Comparison of ENCODE assay signal across 1 cellular context in the genomic region with DNA sequence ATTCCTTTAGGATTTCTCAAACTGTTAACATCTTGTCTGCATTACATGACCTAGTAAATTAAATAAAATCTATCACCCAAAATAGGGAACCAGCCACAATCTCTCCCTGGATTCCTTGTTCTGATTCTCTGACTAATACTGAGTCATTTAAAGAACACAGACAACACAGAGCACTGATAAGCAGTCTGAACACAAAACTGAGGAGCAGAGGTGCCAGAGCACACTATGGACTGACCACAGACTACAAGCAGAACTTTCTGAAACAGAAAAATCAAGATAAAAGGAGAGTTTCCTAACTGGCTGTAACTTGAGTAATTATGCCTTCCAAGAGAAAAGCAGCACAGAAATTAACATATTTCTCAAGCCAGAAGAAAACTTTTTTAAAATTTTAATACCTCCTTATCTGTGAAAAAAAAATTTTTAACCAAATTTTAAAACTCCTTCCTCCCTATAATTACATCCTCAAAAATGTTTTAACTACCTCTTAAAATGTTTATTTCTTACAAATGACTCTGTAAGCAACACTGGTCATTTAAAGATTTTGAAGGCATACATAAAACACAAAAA.
A peak's percentile ranks its signal among the peaks of the same experiment; 100 is the strongest.
TF ChIP-seq lines count a peak whose summit lies in the region.

No MANE protein-coding gene starts in this region.

TF ChIP-seq in K562, 482 proteins besides CTCF, POLR2A, EP300 and RAD21 (continued from another document and continues in another):
- TF ChIP-seq, protein P1, sequence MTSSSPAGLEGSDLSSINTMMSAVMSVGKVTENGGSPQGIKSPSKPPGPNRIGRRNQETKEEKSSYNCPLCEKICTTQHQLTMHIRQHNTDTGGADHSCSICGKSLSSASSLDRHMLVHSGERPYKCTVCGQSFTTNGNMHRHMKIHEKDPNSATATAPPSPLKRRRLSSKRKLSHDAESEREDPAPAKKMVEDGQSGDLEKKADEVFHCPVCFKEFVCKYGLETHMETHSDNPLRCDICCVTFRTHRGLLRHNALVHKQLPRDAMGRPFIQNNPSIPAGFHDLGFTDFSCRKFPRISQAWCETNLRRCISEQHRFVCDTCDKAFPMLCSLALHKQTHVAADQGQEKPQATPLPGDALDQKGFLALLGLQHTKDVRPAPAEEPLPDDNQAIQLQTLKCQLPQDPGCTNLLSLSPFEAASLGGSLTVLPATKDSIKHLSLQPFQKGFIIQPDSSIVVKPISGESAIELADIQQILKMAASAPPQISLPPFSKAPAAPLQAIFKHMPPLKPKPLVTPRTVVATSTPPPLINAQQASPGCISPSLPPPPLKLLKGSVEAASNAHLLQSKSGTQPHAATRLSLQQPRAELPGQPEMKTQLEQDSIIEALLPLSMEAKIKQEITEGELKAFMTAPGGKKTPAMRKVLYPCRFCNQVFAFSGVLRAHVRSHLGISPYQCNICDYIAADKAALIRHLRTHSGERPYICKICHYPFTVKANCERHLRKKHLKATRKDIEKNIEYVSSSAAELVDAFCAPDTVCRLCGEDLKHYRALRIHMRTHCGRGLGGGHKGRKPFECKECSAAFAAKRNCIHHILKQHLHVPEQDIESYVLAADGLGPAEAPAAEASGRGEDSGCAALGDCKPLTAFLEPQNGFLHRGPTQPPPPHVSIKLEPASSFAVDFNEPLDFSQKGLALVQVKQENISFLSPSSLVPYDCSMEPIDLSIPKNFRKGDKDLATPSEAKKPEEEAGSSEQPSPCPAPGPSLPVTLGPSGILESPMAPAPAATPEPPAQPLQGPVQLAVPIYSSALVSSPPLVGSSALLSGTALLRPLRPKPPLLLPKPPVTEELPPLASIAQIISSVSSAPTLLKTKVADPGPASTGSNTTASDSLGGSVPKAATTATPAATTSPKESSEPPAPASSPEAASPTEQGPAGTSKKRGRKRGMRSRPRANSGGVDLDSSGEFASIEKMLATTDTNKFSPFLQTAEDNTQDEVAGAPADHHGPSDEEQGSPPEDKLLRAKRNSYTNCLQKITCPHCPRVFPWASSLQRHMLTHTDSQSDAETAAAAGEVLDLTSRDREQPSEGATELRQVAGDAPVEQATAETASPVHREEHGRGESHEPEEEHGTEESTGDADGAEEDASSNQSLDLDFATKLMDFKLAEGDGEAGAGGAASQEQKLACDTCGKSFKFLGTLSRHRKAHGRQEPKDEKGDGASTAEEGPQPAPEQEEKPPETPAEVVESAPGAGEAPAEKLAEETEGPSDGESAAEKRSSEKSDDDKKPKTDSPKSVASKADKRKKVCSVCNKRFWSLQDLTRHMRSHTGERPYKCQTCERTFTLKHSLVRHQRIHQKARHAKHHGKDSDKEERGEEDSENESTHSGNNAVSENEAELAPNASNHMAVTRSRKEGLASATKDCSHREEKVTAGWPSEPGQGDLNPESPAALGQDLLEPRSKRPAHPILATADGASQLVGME (CRISPR knock-in tag; IDR thresholded peaks at IDR 0.05): no peak
- TF ChIP-seq NFXL1 (CRISPR knock-in tag; IDR thresholded peaks at IDR 0.05): no peak
- TF ChIP-seq RBM39 (optimal IDR thresholded peaks at IDR 0.05; ENCODE audit: low read depth, low read length): no peak
- TF ChIP-seq EGR1 (conservative IDR thresholded peaks at IDR 0.05): no peak
- no peak for TF ChIP-seq GATAD2A (IDR thresholded peaks at IDR 0.05)
- no peak for TF ChIP-seq HNRNPL (IDR thresholded peaks at IDR 0.05; ENCODE audit: low read depth, low read length)
- TF ChIP-seq, protein P2, sequence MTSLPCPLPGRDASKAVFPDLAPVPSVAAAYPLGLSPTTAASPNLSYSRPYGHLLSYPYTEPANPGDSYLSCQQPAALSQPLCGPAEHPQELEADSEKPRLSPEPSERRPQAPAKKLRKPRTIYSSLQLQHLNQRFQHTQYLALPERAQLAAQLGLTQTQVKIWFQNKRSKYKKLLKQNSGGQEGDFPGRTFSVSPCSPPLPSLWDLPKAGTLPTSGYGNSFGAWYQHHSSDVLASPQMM (CRISPR knock-in tag; IDR thresholded peaks at IDR 0.05): no peak
- TF ChIP-seq ZNF217 (CRISPR knock-in tag; IDR thresholded peaks at IDR 0.05): no peak
- TF ChIP-seq ZNF551 (CRISPR knock-in tag; IDR thresholded peaks at IDR 0.05): no peak
- TF ChIP-seq ZNF239 (CRISPR knock-in tag; IDR thresholded peaks at IDR 0.05): no peak
- TF ChIP-seq ZNF316 (IDR thresholded peaks at IDR 0.05): no peak
- peak; percentile 63; the same call in 1 of the 2 replicates for TF ChIP-seq KLF16 (IDR thresholded peaks at IDR 0.05)
- no peak for TF ChIP-seq SREBF1 (IDR thresholded peaks at IDR 0.05; ENCODE audit: borderline replicate concordance, low read depth, low read length)
- no peak for TF ChIP-seq COPS2 (conservative IDR thresholded peaks at IDR 0.05)
- TF ChIP-seq NUFIP1 (IDR thresholded peaks at IDR 0.05; ENCODE audit: partially characterized antibody): no peak
- no peak for TF ChIP-seq SIX5 (IDR thresholded peaks at IDR 0.05; ENCODE audit: borderline replicate concordance in 1 of 2, insufficient read depth in 1 of 2, low read depth in 1 of 2, low read length in 2 of 2)
- no peak for TF ChIP-seq ZNF785 (CRISPR knock-in tag; IDR thresholded peaks at IDR 0.05)
- TF ChIP-seq, protein P3, sequence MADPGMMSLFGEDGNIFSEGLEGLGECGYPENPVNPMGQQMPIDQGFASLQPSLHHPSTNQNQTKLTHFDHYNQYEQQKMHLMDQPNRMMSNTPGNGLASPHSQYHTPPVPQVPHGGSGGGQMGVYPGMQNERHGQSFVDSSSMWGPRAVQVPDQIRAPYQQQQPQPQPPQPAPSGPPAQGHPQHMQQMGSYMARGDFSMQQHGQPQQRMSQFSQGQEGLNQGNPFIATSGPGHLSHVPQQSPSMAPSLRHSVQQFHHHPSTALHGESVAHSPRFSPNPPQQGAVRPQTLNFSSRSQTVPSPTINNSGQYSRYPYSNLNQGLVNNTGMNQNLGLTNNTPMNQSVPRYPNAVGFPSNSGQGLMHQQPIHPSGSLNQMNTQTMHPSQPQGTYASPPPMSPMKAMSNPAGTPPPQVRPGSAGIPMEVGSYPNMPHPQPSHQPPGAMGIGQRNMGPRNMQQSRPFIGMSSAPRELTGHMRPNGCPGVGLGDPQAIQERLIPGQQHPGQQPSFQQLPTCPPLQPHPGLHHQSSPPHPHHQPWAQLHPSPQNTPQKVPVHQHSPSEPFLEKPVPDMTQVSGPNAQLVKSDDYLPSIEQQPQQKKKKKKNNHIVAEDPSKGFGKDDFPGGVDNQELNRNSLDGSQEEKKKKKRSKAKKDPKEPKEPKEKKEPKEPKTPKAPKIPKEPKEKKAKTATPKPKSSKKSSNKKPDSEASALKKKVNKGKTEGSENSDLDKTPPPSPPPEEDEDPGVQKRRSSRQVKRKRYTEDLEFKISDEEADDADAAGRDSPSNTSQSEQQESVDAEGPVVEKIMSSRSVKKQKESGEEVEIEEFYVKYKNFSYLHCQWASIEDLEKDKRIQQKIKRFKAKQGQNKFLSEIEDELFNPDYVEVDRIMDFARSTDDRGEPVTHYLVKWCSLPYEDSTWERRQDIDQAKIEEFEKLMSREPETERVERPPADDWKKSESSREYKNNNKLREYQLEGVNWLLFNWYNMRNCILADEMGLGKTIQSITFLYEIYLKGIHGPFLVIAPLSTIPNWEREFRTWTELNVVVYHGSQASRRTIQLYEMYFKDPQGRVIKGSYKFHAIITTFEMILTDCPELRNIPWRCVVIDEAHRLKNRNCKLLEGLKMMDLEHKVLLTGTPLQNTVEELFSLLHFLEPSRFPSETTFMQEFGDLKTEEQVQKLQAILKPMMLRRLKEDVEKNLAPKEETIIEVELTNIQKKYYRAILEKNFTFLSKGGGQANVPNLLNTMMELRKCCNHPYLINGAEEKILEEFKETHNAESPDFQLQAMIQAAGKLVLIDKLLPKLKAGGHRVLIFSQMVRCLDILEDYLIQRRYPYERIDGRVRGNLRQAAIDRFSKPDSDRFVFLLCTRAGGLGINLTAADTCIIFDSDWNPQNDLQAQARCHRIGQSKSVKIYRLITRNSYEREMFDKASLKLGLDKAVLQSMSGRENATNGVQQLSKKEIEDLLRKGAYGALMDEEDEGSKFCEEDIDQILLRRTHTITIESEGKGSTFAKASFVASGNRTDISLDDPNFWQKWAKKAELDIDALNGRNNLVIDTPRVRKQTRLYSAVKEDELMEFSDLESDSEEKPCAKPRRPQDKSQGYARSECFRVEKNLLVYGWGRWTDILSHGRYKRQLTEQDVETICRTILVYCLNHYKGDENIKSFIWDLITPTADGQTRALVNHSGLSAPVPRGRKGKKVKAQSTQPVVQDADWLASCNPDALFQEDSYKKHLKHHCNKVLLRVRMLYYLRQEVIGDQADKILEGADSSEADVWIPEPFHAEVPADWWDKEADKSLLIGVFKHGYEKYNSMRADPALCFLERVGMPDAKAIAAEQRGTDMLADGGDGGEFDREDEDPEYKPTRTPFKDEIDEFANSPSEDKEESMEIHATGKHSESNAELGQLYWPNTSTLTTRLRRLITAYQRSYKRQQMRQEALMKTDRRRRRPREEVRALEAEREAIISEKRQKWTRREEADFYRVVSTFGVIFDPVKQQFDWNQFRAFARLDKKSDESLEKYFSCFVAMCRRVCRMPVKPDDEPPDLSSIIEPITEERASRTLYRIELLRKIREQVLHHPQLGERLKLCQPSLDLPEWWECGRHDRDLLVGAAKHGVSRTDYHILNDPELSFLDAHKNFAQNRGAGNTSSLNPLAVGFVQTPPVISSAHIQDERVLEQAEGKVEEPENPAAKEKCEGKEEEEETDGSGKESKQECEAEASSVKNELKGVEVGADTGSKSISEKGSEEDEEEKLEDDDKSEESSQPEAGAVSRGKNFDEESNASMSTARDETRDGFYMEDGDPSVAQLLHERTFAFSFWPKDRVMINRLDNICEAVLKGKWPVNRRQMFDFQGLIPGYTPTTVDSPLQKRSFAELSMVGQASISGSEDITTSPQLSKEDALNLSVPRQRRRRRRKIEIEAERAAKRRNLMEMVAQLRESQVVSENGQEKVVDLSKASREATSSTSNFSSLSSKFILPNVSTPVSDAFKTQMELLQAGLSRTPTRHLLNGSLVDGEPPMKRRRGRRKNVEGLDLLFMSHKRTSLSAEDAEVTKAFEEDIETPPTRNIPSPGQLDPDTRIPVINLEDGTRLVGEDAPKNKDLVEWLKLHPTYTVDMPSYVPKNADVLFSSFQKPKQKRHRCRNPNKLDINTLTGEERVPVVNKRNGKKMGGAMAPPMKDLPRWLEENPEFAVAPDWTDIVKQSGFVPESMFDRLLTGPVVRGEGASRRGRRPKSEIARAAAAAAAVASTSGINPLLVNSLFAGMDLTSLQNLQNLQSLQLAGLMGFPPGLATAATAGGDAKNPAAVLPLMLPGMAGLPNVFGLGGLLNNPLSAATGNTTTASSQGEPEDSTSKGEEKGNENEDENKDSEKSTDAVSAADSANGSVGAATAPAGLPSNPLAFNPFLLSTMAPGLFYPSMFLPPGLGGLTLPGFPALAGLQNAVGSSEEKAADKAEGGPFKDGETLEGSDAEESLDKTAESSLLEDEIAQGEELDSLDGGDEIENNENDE (IDR thresholded peaks at IDR 0.05; ENCODE audit: low read depth, low read length): no peak
- TF ChIP-seq ZNF583 (CRISPR knock-in tag; IDR thresholded peaks at IDR 0.05): no peak
- TF ChIP-seq TEAD1 (CRISPR knock-in tag; IDR thresholded peaks at IDR 0.05): 0 out of 4 replicates have a peak, but pooled peaks of 1 of the 2 experiments have one; percentile 57
- TF ChIP-seq ZBED1 (IDR thresholded peaks at IDR 0.05): no peak
- TF ChIP-seq, protein P4, sequence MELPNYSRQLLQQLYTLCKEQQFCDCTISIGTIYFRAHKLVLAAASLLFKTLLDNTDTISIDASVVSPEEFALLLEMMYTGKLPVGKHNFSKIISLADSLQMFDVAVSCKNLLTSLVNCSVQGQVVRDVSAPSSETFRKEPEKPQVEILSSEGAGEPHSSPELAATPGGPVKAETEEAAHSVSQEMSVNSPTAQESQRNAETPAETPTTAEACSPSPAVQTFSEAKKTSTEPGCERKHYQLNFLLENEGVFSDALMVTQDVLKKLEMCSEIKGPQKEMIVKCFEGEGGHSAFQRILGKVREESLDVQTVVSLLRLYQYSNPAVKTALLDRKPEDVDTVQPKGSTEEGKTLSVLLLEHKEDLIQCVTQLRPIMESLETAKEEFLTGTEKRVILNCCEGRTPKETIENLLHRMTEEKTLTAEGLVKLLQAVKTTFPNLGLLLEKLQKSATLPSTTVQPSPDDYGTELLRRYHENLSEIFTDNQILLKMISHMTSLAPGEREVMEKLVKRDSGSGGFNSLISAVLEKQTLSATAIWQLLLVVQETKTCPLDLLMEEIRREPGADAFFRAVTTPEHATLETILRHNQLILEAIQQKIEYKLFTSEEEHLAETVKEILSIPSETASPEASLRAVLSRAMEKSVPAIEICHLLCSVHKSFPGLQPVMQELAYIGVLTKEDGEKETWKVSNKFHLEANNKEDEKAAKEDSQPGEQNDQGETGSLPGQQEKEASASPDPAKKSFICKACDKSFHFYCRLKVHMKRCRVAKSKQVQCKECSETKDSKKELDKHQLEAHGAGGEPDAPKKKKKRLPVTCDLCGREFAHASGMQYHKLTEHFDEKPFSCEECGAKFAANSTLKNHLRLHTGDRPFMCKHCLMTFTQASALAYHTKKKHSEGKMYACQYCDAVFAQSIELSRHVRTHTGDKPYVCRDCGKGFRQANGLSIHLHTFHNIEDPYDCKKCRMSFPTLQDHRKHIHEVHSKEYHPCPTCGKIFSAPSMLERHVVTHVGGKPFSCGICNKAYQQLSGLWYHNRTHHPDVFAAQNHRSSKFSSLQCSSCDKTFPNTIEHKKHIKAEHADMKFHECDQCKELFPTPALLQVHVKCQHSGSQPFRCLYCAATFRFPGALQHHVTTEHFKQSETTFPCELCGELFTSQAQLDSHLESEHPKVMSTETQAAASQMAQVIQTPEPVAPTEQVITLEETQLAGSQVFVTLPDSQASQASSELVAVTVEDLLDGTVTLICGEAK (IDR thresholded peaks at IDR 0.05): no peak
- TF ChIP-seq, protein P4 (CRISPR knock-in tag; IDR thresholded peaks at IDR 0.05): no peak
- 0 out of 2 replicates have a peak, but pooled peaks have one; percentile 25 for TF ChIP-seq MEF2D (tag; conservative IDR thresholded peaks at IDR 0.05; ENCODE audit: low read depth)
